ENCODE assay signal across 1 cellular context in genomic region chr1:225911207-225912130, GRCh38.
TF ChIP-seq lines count a peak whose summit lies in the region.

No MANE protein-coding gene starts in this region.

TF ChIP-seq in GM23338, 12 proteins besides CTCF, POLR2A, EP300 and RAD21 (continued from another document):
- TF ChIP-seq ZNF462 (CRISPR knock-in tag; IDR thresholded peaks at IDR 0.05) (no peak), ZNF114 (CRISPR knock-in tag; IDR thresholded peaks at IDR 0.05) (no peak), REST (IDR thresholded peaks at IDR 0.05; ENCODE audit: unreplicated experiment) (no peak), EZH2 (IDR thresholded peaks at IDR 0.05; ENCODE audit: low read depth, unreplicated experiment) (no peak), ZNF331 (CRISPR knock-in tag; IDR thresholded peaks at IDR 0.05; ENCODE audit: low read depth) (no peak), EZH2phosphoT487 (IDR thresholded peaks at IDR 0.05; ENCODE audit: unreplicated experiment) (no peak)
